ENCODE assay signal across 8 cellular contexts in genomic region chr17:2929881-2930533, GRCh38.
A peak's percentile ranks its signal among the peaks of the same experiment; 100 is the strongest.
DNase-seq lines count a peak whose midpoint lies in the region; ATAC-seq, FAIRE-seq and TF ChIP-seq lines count a peak whose summit lies in the region.

No MANE protein-coding gene starts in this region.

- H3K4me1 Mint-ChIP-seq in naive B cell, result peaks cover 22 to 37% (median 31%) of the 10 kb centered on the region in 3 donors

- peaks cover 0 to 4% (median 0%) of the 10 kb centered on the region in 3 donors for H3K27me3 Mint-ChIP-seq in naive B cell

- peaks cover 0 to 4% (median 0%) of the 10 kb centered on the region in 7 donors for H3K9me3 Mint-ChIP-seq in naive B cell

- H3K27ac ChIP-seq in coronary artery, result no peak overlapping the region

- peak; percentile 21 for TF ChIP-seq CTCF in coronary artery (IDR thresholded peaks at IDR 0.05)

- ATAC-seq in SK-N-SH treated with all-trans-retinoic acid at 6 μM for 48 hours (peak; percentile 87), naive B cell (ENCODE audit: low read depth in 2 of 2) (no peak), GM18517 (IDR thresholded peaks at IDR 0.05; ENCODE audit: unreplicated experiment) (no peak), HG03135 (IDR thresholded peaks at IDR 0.05; ENCODE audit: unreplicated experiment) (no peak), HG03095 (IDR thresholded peaks at IDR 0.05; ENCODE audit: unreplicated experiment) (no peak)

- DNase-seq in AG08395 (ENCODE audit: low spot score) (peak; percentile 56), GM19239 (ENCODE audit: insufficient read length, low spot score) (peak; percentile 32), coronary artery (ENCODE audit: low spot score) (no peak), naive B cell (peak; percentile 6)

- H3K36me3 Mint-ChIP-seq in naive B cell, result peaks cover 4% of the 10 kb centered on the region in 2 donors

- H3K4me3 ChIP-seq in coronary artery, result no peak overlapping the region

- peak overlapping the region in 5 of 8 donors; percentile 54 to 81 (median 66) for H3K4me3 Mint-ChIP-seq in naive B cell

- peak overlapping the region in 1 of 6 donors; percentile 67 for H3K27ac Mint-ChIP-seq in naive B cell

- FAIRE-seq in GM19239 (lab: Jason Lieb, UNC), result no peak

TF ChIP-seq in SK-N-SH treated with all-trans-retinoic acid at 6 μM for 48 hours, 23 proteins besides CTCF, POLR2A, EP300 and RAD21:
- TF ChIP-seq CSDC2 (CRISPR knock-in tag; IDR thresholded peaks at IDR 0.05) (no peak), TCF4 (CRISPR knock-in tag; IDR thresholded peaks at IDR 0.05; ENCODE audit: borderline replicate concordance) (0 out of 2 replicates have a peak, but pooled peaks have one; percentile 12), GLIS3 (CRISPR knock-in tag; IDR thresholded peaks at IDR 0.05) (no peak), ARNTL (CRISPR knock-in tag; IDR thresholded peaks at IDR 0.05; ENCODE audit: borderline replicate concordance, low read depth) (no peak)
